ENCODE assay signal across 1 cellular context in the genomic region with DNA sequence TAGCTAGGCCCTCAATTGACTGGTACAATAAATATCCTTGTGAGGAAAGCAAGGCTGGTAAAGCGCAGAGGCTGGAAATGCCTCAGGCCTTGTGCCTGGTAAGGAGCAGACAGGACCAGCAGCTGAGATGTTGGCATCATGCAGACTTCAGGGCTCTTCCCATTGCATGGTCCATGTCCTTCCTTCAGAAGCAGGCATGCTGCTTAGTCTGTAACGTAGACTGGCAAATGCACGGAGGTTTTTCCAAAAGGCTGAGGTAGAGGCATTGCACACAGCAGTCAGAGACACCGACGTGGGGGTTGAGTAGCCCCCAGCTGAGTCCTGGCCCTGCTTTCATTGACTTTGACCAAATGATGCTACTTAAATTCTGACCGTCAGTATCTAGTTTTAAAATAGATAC.
TF ChIP-seq lines count a peak whose summit lies in the region.

No MANE protein-coding gene starts in this region.

TF ChIP-seq in SK-N-SH treated with all-trans-retinoic acid at 6 μM for 48 hours, 23 proteins besides CTCF, POLR2A, EP300 and RAD21 (continued from another document):
- TF ChIP-seq, protein P1, sequence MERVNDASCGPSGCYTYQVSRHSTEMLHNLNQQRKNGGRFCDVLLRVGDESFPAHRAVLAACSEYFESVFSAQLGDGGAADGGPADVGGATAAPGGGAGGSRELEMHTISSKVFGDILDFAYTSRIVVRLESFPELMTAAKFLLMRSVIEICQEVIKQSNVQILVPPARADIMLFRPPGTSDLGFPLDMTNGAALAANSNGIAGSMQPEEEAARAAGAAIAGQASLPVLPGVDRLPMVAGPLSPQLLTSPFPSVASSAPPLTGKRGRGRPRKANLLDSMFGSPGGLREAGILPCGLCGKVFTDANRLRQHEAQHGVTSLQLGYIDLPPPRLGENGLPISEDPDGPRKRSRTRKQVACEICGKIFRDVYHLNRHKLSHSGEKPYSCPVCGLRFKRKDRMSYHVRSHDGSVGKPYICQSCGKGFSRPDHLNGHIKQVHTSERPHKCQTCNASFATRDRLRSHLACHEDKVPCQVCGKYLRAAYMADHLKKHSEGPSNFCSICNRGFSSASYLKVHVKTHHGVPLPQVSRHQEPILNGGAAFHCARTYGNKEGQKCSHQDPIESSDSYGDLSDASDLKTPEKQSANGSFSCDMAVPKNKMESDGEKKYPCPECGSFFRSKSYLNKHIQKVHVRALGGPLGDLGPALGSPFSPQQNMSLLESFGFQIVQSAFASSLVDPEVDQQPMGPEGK (CRISPR knock-in tag; IDR thresholded peaks at IDR 0.05; ENCODE audit: borderline replicate concordance), result no peak
- no peak for TF ChIP-seq OSR1 (CRISPR knock-in tag; IDR thresholded peaks at IDR 0.05)
- TF ChIP-seq ISL1 (CRISPR knock-in tag; IDR thresholded peaks at IDR 0.05), result no peak
- no peak for TF ChIP-seq POU6F1 (CRISPR knock-in tag; IDR thresholded peaks at IDR 0.05; ENCODE audit: borderline replicate concordance, low read depth)
- TF ChIP-seq SNAI2 (CRISPR knock-in tag; IDR thresholded peaks at IDR 0.05), result no peak
